In genomic region chr2:39609917-39610316, GRCh38 we compare ENCODE assay signal across 19 cellular contexts. TPM values are rescaled to one million over a fixed set of nuclear protein-coding genes. Genes with fewer than 3 reads are reported as not detected.
DNase-seq lines count a peak whose midpoint lies in the region; ATAC-seq, FAIRE-seq and TF ChIP-seq lines count a peak whose summit lies in the region.
"Had no signal": no experiment of that assay in that cellular context is flagged by ENCODE, and none has a peak within 500 bp of the region (broad histone marks: within the 10 kb centered on the region; RNA-seq: fewer than 3 reads in every experiment).

No MANE protein-coding gene starts in this region.

- DNase-seq in HAP-1 (ENCODE audit: low spot score in 2 of 2) (peak; percentile 31 to 61), body of pancreas (no peak), frontal cortex (ENCODE audit: low spot score in 2 of 2) (no peak), WTC11 (ENCODE audit: low spot score) (no peak)
- DNase-seq in stimulated activated CD8-positive, alpha-beta memory T cell treated with anti-CD3 and anti-CD28 coated beads, Interleukin-4, amount 100 ng/mL, for 48 hours, result no peak
- DNase-seq: CD4-positive, alpha-beta T cell; CD8-positive, alpha-beta memory T cell; DMS 273 treated with DMSO at 0.1 percent for 48 hours; DMS79 treated with DMSO at 0.1 percent for 48 hours; GF-D8; GM23248; HCEC 1CT had no signal

- H3K9me3 Mint-ChIP-seq in nephron, result no peaks in the 10 kb centered on the region
- H3K9me3 Mint-ChIP-seq in WTC11, result peaks cover 5% of the 10 kb centered on the region
- H3K9me3 Mint-ChIP-seq: CD14-positive monocyte; CD4-positive, alpha-beta T cell had no signal

- peaks cover 0 to 9% (median 0%) of the 10 kb centered on the region in 11 experiments; a peak in 3 of 22 replicates for H3K9me3 ChIP-seq in BLaER1 treated with 17β-estradiol and CSF1 and Interleukin-3, amounts not matched to agents 10 nM and 100 nM (replicated peaks in 1 of 11)
- no peaks in the 10 kb centered on the region for H3K9me3 ChIP-seq in HAP-1
- H3K9me3 ChIP-seq in body of pancreas, result no peaks in the 10 kb centered on the region

- no peak for ATAC-seq in body of pancreas
- ATAC-seq in WTC11, result no peak

- in situ Hi-C loops in HAP-1 (cut with MboI; ENCODE audit: low sequenced_read_pairs), result no loop called here

- H3K4me3 ChIP-seq in BLaER1 treated with 17β-estradiol and CSF1 and Interleukin-3, amounts not matched to agents 10 nM and 100 nM, result no peak overlapping the region
- H3K4me3 ChIP-seq in HAP-1, result no peak overlapping the region
- H3K4me3 ChIP-seq in body of pancreas, result no peak overlapping the region
- H3K4me3 ChIP-seq: GM23248 had no signal

- WGBS in body of pancreas, 2 donors, result 44 to 58% methylated on average over 2 of the region's 2 CpGs

- H3K27me3 Mint-ChIP-seq in nephron (ENCODE audit: low read depth) (peaks cover 8% of the 10 kb centered on the region), WTC11 (ENCODE audit: low read depth) (peaks cover 2% of the 10 kb centered on the region; the same call in 1 of the 2 replicates)

- no peak for TF ChIP-seq CTCF in body of pancreas (IDR thresholded peaks at IDR 0.05)
- no peak for TF ChIP-seq CTCF in nephron (IDR thresholded peaks at IDR 0.05; ENCODE audit: unreplicated experiment in 3 of 3)
- TF ChIP-seq CTCF in WTC11 (IDR thresholded peaks at IDR 0.05), result no peak

- no peaks in the 10 kb centered on the region for H3K27me3 ChIP-seq in BLaER1 treated with 17β-estradiol and CSF1 and Interleukin-3, amounts not matched to agents 10 nM and 100 nM
- H3K27me3 ChIP-seq in HAP-1 (ENCODE audit: low read depth) (no peaks in the 10 kb centered on the region; the same call in 1 of the 2 replicates), body of pancreas (no peaks in the 10 kb centered on the region)

- H3K27ac ChIP-seq in BLaER1 treated with 17β-estradiol and CSF1 and Interleukin-3, amounts not matched to agents 10 nM and 100 nM, result peak overlapping the region in 2 of 11 experiments; percentile 39 to 57; a peak in 5 of 22 replicates
- peak overlapping the region in 3 of 4 donors; percentile 69 to 85 (median 76) for H3K27ac ChIP-seq in body of pancreas
- H3K27ac ChIP-seq: GM23248 had no signal

- POLR2A ChIA-PET in WTC11 (lab: Charles Lee), result no interaction called here

- H3K36me3 ChIP-seq in BLaER1 treated with 17β-estradiol and CSF1 and Interleukin-3, amounts not matched to agents 10 nM and 100 nM, result no peaks in the 10 kb centered on the region
- H3K36me3 ChIP-seq in HAP-1 (replicated peaks) (no peaks in the 10 kb centered on the region), body of pancreas (replicated peaks in 1 of 2; ENCODE audit: insufficient read depth in 1 of 2, low read depth in 2 of 2) (no peaks in the 10 kb centered on the region)

- no peaks in the 10 kb centered on the region for H4K20me1 ChIP-seq in BLaER1 treated with 17β-estradiol and CSF1 and Interleukin-3, amounts not matched to agents 10 nM and 100 nM

- peaks cover 16 to 37% (median 22%) of the 10 kb centered on the region in 10 experiments; a peak in 19 of 20 replicates for H3K4me1 ChIP-seq in BLaER1 treated with 17β-estradiol and CSF1 and Interleukin-3, amounts not matched to agents 10 nM and 100 nM
- H3K4me1 ChIP-seq in HAP-1, result peaks cover 12% of the 10 kb centered on the region
- H3K4me1 ChIP-seq in body of pancreas, result peaks cover 31% of the 10 kb centered on the region

- CTCF ChIA-PET in WTC11 (lab: Charles Lee), result interaction anchor here (2.4 kb wide), 1 partner anchor 120 kb away, joined by 11 read pairs; no protein-coding TSS in a partner anchor

- TF ChIP-seq POLR2A in body of pancreas (IDR thresholded peaks at IDR 0.05), result no peak

- intact Hi-C loops in body of pancreas (cut with DNase I), result no loop called here

- H3K27ac Mint-ChIP-seq in nephron, result peak overlapping the region; percentile 75 to 94 (median 93)
- H3K27ac Mint-ChIP-seq in WTC11, result no peak overlapping the region
- H3K27ac Mint-ChIP-seq: CD14-positive monocyte; CD4-positive, alpha-beta T cell; CD8-positive, alpha-beta memory T cell had no signal

- no peak for FAIRE-seq in frontal cortex (lab: Jason Lieb, UNC)
- FAIRE-seq: D721Med, GM12892, H54 had no signal

- peak overlapping the region in 9 of 11 experiments; percentile 42 to 73 (median 61); a peak in 17 of 22 replicates for H3K4me2 ChIP-seq in BLaER1 treated with 17β-estradiol and CSF1 and Interleukin-3, amounts not matched to agents 10 nM and 100 nM

- no peak overlapping the region for H3K9ac ChIP-seq in BLaER1 treated with 17β-estradiol and CSF1 and Interleukin-3, amounts not matched to agents 10 nM and 100 nM
- H3K9ac ChIP-seq: GM23248 had no signal

- H3K4me1 Mint-ChIP-seq in nephron, result peaks cover 42% of the 10 kb centered on the region
- peaks cover 22% of the 10 kb centered on the region for H3K4me1 Mint-ChIP-seq in WTC11
- H3K4me1 Mint-ChIP-seq: CD8-positive, alpha-beta memory T cell had no signal

- H3K4me3 Mint-ChIP-seq in nephron, result no peak overlapping the region
- H3K4me3 Mint-ChIP-seq in WTC11, result no peak overlapping the region
- H3K4me3 Mint-ChIP-seq: CD14-positive monocyte; CD4-positive, alpha-beta T cell; CD8-positive, alpha-beta memory T cell had no signal

- H3K36me3 Mint-ChIP-seq in nephron (ENCODE audit: low read depth) (no peaks in the 10 kb centered on the region), WTC11 (no peaks in the 10 kb centered on the region; the same call in 1 of the 2 replicates)
- H3K36me3 Mint-ChIP-seq: CD14-positive monocyte; CD8-positive, alpha-beta memory T cell had no signal

TF ChIP-seq in WTC11, 78 proteins besides CTCF, POLR2A, EP300 and RAD21 (continues in another document):
- TF ChIP-seq NR1H2 (CRISPR knock-in tag; IDR thresholded peaks at IDR 0.05), result no peak
- TF ChIP-seq JUN (CRISPR knock-in tag; IDR thresholded peaks at IDR 0.05), result no peak
- no peak for TF ChIP-seq ZNF425 (CRISPR knock-in tag; conservative IDR thresholded peaks at IDR 0.05)
- TF ChIP-seq, protein P1, sequence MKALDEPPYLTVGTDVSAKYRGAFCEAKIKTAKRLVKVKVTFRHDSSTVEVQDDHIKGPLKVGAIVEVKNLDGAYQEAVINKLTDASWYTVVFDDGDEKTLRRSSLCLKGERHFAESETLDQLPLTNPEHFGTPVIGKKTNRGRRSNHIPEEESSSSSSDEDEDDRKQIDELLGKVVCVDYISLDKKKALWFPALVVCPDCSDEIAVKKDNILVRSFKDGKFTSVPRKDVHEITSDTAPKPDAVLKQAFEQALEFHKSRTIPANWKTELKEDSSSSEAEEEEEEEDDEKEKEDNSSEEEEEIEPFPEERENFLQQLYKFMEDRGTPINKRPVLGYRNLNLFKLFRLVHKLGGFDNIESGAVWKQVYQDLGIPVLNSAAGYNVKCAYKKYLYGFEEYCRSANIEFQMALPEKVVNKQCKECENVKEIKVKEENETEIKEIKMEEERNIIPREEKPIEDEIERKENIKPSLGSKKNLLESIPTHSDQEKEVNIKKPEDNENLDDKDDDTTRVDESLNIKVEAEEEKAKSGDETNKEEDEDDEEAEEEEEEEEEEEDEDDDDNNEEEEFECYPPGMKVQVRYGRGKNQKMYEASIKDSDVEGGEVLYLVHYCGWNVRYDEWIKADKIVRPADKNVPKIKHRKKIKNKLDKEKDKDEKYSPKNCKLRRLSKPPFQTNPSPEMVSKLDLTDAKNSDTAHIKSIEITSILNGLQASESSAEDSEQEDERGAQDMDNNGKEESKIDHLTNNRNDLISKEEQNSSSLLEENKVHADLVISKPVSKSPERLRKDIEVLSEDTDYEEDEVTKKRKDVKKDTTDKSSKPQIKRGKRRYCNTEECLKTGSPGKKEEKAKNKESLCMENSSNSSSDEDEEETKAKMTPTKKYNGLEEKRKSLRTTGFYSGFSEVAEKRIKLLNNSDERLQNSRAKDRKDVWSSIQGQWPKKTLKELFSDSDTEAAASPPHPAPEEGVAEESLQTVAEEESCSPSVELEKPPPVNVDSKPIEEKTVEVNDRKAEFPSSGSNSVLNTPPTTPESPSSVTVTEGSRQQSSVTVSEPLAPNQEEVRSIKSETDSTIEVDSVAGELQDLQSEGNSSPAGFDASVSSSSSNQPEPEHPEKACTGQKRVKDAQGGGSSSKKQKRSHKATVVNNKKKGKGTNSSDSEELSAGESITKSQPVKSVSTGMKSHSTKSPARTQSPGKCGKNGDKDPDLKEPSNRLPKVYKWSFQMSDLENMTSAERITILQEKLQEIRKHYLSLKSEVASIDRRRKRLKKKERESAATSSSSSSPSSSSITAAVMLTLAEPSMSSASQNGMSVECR (CRISPR knock-in tag; IDR thresholded peaks at IDR 0.05; ENCODE audit: borderline replicate concordance), result no peak
- TF ChIP-seq, protein P2, sequence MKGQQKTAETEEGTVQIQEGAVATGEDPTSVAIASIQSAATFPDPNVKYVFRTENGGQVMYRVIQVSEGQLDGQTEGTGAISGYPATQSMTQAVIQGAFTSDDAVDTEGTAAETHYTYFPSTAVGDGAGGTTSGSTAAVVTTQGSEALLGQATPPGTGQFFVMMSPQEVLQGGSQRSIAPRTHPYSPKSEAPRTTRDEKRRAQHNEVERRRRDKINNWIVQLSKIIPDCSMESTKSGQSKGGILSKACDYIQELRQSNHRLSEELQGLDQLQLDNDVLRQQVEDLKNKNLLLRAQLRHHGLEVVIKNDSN (CRISPR knock-in tag; IDR thresholded peaks at IDR 0.05), result no peak
- TF ChIP-seq ZNF423 (CRISPR knock-in tag; IDR thresholded peaks at IDR 0.05), result no peak
- no peak for TF ChIP-seq RORB (CRISPR knock-in tag; IDR thresholded peaks at IDR 0.05)
- TF ChIP-seq, protein P3, sequence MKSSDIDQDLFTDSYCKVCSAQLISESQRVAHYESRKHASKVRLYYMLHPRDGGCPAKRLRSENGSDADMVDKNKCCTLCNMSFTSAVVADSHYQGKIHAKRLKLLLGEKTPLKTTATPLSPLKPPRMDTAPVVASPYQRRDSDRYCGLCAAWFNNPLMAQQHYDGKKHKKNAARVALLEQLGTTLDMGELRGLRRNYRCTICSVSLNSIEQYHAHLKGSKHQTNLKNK (CRISPR knock-in tag; IDR thresholded peaks at IDR 0.05), result no peak
- TF ChIP-seq ZBTB21 (CRISPR knock-in tag; IDR thresholded peaks at IDR 0.05; ENCODE audit: borderline replicate concordance), result no peak

RNA-seq across cellular contexts. Expression of gene TMEM178A, which starts 55.8 kb away (rescaled TPM):
- total RNA-seq in body of pancreas (1 to 10 TPM; 4.9 to 7.8 TPM), frontal cortex (26.9 TPM), WTC11 (2021) (13.6 to 14.5 TPM (median 14.1 TPM) in 3 replicates)
- total RNA-seq: A172; CD8-positive, alpha-beta memory T cell had no signal

Comparison
In these comparisons a context has a peak if more than half of its experiments do, and no peak if none do; other contexts are left out.
1. DNase-seq: peak in HAP-1 (2 of 2); none in body of pancreas (0 of 4), frontal cortex (0 of 2), WTC11 (single experiment) and stimulated activated CD8-positive, alpha-beta memory T cell treated with anti-CD3 and anti-CD28 coated beads, Interleukin-4, amount 100 ng/mL, for 48 hours (single experiment).